1 cellular context compared by ENCODE assay signal in the genomic region with DNA sequence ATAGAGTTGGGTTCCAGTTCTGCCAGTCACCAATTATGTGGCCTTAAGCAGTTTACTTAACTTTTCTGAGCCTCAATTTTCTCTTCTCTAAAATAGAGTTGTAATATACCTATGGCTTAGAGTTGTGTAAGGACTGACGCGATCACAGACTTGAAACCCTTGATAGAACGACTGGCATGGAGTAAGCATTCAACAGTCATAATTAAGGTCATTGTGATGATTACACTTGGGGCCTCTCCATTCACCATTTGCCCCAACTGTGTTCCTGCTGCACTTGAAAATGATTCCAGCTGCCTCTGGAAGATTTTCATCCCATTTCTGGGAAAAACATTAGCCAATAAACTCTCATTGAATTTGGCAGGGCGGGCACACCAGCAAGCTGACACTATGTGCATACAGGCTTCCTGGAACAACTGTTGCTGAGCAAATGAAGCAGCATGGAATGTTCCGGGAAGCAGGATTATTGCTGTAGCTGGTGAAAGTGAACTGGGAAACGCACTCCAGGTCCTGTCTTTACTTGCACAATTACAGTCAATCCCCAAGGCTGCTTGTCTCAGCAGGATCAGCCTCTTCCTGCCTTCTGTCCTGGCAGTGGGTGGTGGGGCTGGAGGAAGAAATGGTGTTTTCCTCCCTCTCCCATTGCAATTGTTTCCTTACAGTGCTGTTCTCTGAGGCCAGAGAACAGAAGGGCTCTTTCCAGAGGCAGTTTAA.
TF ChIP-seq lines count a peak whose summit lies in the region.

No MANE protein-coding gene starts in this region.

TF ChIP-seq in HEK293T, 16 proteins besides CTCF, POLR2A, EP300 and RAD21 (continued from another document):
- TF ChIP-seq PKNOX1 (IDR thresholded peaks at IDR 0.05) (no peak), L3MBTL2 (conservative IDR thresholded peaks at IDR 0.05) (no peak), SUZ12 (IDR thresholded peaks at IDR 0.05) (no peak), ARNT (IDR thresholded peaks at IDR 0.05) (no peak)
